In genomic region chr21:45574691-45575090, GRCh38 we compare ENCODE assay signal across 27 cellular contexts. TPM values are rescaled to one million over a fixed set of nuclear protein-coding genes. Genes with fewer than 3 reads are reported as not detected.
DNase-seq lines count a peak whose midpoint lies in the region; ATAC-seq and TF ChIP-seq lines count a peak whose summit lies in the region.
"Had no signal": no experiment of that assay in that cellular context is flagged by ENCODE, and none has a peak within 500 bp of the region (broad histone marks: within the 10 kb centered on the region; RNA-seq: fewer than 3 reads in every experiment).

No MANE protein-coding gene starts in this region.

- H3K4me2 ChIP-seq in neural progenitor cell, result peak overlapping the region; percentile 18

- CTCF ChIA-PET in naive thymus-derived CD4-positive, alpha-beta T cell (lab: Charles Lee), result no interaction called here

- peaks cover 19% of the 10 kb centered on the region for H3K27me3 Mint-ChIP-seq in neural progenitor cell (ENCODE audit: insufficient read depth, low read depth)
- peaks cover 0 to 5% (median 0%) of the 10 kb centered on the region in 5 donors for H3K27me3 Mint-ChIP-seq in naive thymus-derived CD4-positive, alpha-beta T cell
- H3K27me3 Mint-ChIP-seq in activated T-cell treated with anti-CD3 and anti-CD28 coated beads, Interleukin-2, amount 50 U/mL, for 24 hours, result no peaks in the 10 kb centered on the region

- H2AFZ ChIP-seq in neural progenitor cell (replicated peaks), result peak overlapping the region; percentile 53

- no peaks in the 10 kb centered on the region for H3K79me2 ChIP-seq in neural progenitor cell (ENCODE audit: low read depth)

- H3K27ac ChIP-seq in heart right ventricle (no peak overlapping the region), cingulate gyrus (ENCODE audit: low read depth, low read length) (peak overlapping the region; percentile 39), neural progenitor cell (no peak overlapping the region), upper lobe of right lung (no peak overlapping the region)
- no peak overlapping the region for H3K27ac ChIP-seq in naive thymus-derived CD4-positive, alpha-beta T cell (ENCODE audit: low read depth, low read length)
- H3K27ac ChIP-seq: esophagus squamous epithelium, foreskin keratinocyte, VCaP had no signal

- no peaks in the 10 kb centered on the region for H3K36me3 ChIP-seq in heart right ventricle
- no peaks in the 10 kb centered on the region for H3K36me3 ChIP-seq in neural progenitor cell
- H3K36me3 ChIP-seq in upper lobe of right lung, result no peaks in the 10 kb centered on the region
- no peaks in the 10 kb centered on the region for H3K36me3 ChIP-seq in naive thymus-derived CD4-positive, alpha-beta T cell (ENCODE audit: control insufficient read depth in 2 of 3, insufficient read depth in 3 of 3, low read length in 3 of 3)
- H3K36me3 ChIP-seq: BE2C, esophagus squamous epithelium had no signal

- no peaks in the 10 kb centered on the region for H3K36me3 Mint-ChIP-seq in neural progenitor cell
- no peaks in the 10 kb centered on the region for H3K36me3 Mint-ChIP-seq in naive thymus-derived CD4-positive, alpha-beta T cell
- no peaks in the 10 kb centered on the region for H3K36me3 Mint-ChIP-seq in activated T-cell treated with anti-CD3 and anti-CD28 coated beads, Interleukin-2, amount 50 U/mL, for 24 hours (ENCODE audit: low read depth)
- H3K36me3 Mint-ChIP-seq: memory B cell had no signal

- POLR2A ChIA-PET in naive thymus-derived CD4-positive, alpha-beta T cell (lab: Charles Lee), result no interaction called here

- peaks cover 3% of the 10 kb centered on the region for H3K9me3 Mint-ChIP-seq in neural progenitor cell
- H3K9me3 Mint-ChIP-seq in naive thymus-derived CD4-positive, alpha-beta T cell, result no peaks in the 10 kb centered on the region
- no peaks in the 10 kb centered on the region for H3K9me3 Mint-ChIP-seq in activated T-cell treated with anti-CD3 and anti-CD28 coated beads, Interleukin-2, amount 50 U/mL, for 24 hours
- H3K9me3 Mint-ChIP-seq: activated CD4-positive, alpha-beta T cell treated with anti-CD3 and anti-CD28 coated beads, Interleukin-2, amount 10 ng/mL, durations not matched to agents 24 days and 14 days; activated T-cell treated with anti-CD3 and anti-CD28 coated beads, Interleukin-2, amount 50 U/mL, for 72 hours; memory B cell had no signal

- H3K4me1 Mint-ChIP-seq in neural progenitor cell, result peaks cover 40% of the 10 kb centered on the region
- peaks cover 0 to 4% (median 0%) of the 10 kb centered on the region in 7 donors for H3K4me1 Mint-ChIP-seq in naive thymus-derived CD4-positive, alpha-beta T cell
- H3K4me1 Mint-ChIP-seq in activated T-cell treated with anti-CD3 and anti-CD28 coated beads, Interleukin-2, amount 50 U/mL, for 24 hours (ENCODE audit: low read depth), result no peaks in the 10 kb centered on the region
- H3K4me1 Mint-ChIP-seq: activated CD4-positive, alpha-beta T cell treated with anti-CD3 and anti-CD28 coated beads, Interleukin-2, amount 10 ng/mL, durations not matched to agents 24 days and 14 days had no signal

- intact Hi-C loops in left ventricle myocardium superior (cut with micrococcal nuclease), result no loop called here
- intact Hi-C loops in heart right ventricle (cut with DNase I), result no loop called here
- intact Hi-C loops in upper lobe of right lung (cut with DNase I), result no loop called here
- intact Hi-C loops in naive thymus-derived CD4-positive, alpha-beta T cell (cut with micrococcal nuclease), result no loop called here

- 66 to 75% methylated on average over 14 of the region's 14 CpGs for WGBS in heart right ventricle, 2 donors

- H3K4me3 Mint-ChIP-seq in neural progenitor cell, result no peak overlapping the region
- H3K4me3 Mint-ChIP-seq in naive thymus-derived CD4-positive, alpha-beta T cell, result no peak overlapping the region
- H3K4me3 Mint-ChIP-seq in activated T-cell treated with anti-CD3 and anti-CD28 coated beads, Interleukin-2, amount 50 U/mL, for 24 hours, result no peak overlapping the region
- H3K4me3 Mint-ChIP-seq: activated CD4-positive, alpha-beta T cell treated with anti-CD3 and anti-CD28 coated beads, Interleukin-2, amount 10 ng/mL, durations not matched to agents 24 days and 14 days; activated T-cell treated with anti-CD3 and anti-CD28 coated beads, Interleukin-2, amount 50 U/mL, for 72 hours; memory B cell had no signal

- no peaks in the 10 kb centered on the region for H3K9me3 ChIP-seq in heart right ventricle
- no peaks in the 10 kb centered on the region for H3K9me3 ChIP-seq in neural progenitor cell (ENCODE audit: low read depth)
- H3K9me3 ChIP-seq in upper lobe of right lung, result no peaks in the 10 kb centered on the region
- no peaks in the 10 kb centered on the region for H3K9me3 ChIP-seq in naive thymus-derived CD4-positive, alpha-beta T cell (ENCODE audit: control insufficient read depth in 2 of 3, low read length in 3 of 3)
- H3K9me3 ChIP-seq: BE2C, esophagus squamous epithelium had no signal

- ATAC-seq in left ventricle myocardium superior (no peak), heart right ventricle (no peak), upper lobe of right lung (no peak), GM18870 (IDR thresholded peaks at IDR 0.05; ENCODE audit: unreplicated experiment) (no peak)
- ATAC-seq in naive thymus-derived CD4-positive, alpha-beta T cell, result no peak
- ATAC-seq: activated T-cell treated with anti-CD3 and anti-CD28 coated beads, Interleukin-2, amount 50 U/mL, for 72 hours; foreskin keratinocyte; GM12878; HCT116 had no signal

- TF ChIP-seq CTCF in heart right ventricle (IDR thresholded peaks at IDR 0.05), result no peak
- no peak for TF ChIP-seq CTCF in neural progenitor cell (IDR thresholded peaks at IDR 0.05)
- no peak for TF ChIP-seq CTCF in upper lobe of right lung (IDR thresholded peaks at IDR 0.05)

- no peaks in the 10 kb centered on the region for H4K20me1 ChIP-seq in neural progenitor cell (ENCODE audit: low read depth)

- H3K27me3 ChIP-seq in heart right ventricle (peaks cover 0 to 53% (median 15%) of the 10 kb centered on the region in 7 donors), neural progenitor cell (no peaks in the 10 kb centered on the region), upper lobe of right lung (peaks cover 8% of the 10 kb centered on the region)
- H3K27me3 ChIP-seq in naive thymus-derived CD4-positive, alpha-beta T cell (ENCODE audit: control insufficient read depth in 2 of 2, insufficient read depth in 2 of 2, low read length in 2 of 2), result no peaks in the 10 kb centered on the region
- H3K27me3 ChIP-seq: BE2C had no signal

- H3K9ac ChIP-seq in neural progenitor cell, result no peak overlapping the region

- H3K27ac Mint-ChIP-seq in neural progenitor cell, result no peak overlapping the region
- no peak overlapping the region for H3K27ac Mint-ChIP-seq in naive thymus-derived CD4-positive, alpha-beta T cell
- H3K27ac Mint-ChIP-seq in activated T-cell treated with anti-CD3 and anti-CD28 coated beads, Interleukin-2, amount 50 U/mL, for 24 hours, result no peak overlapping the region
- H3K27ac Mint-ChIP-seq: activated CD4-positive, alpha-beta T cell treated with anti-CD3 and anti-CD28 coated beads, Interleukin-2, amount 10 ng/mL, durations not matched to agents 24 days and 14 days; activated T-cell treated with anti-CD3 and anti-CD28 coated beads, Interleukin-2, amount 50 U/mL, for 72 hours; memory B cell had no signal

- H3K4me3 ChIP-seq in heart right ventricle (no peak overlapping the region), neural progenitor cell (no peak overlapping the region), upper lobe of right lung (no peak overlapping the region)
- no peak overlapping the region for H3K4me3 ChIP-seq in naive thymus-derived CD4-positive, alpha-beta T cell (ENCODE audit: low read length)
- H3K4me3 ChIP-seq: esophagus squamous epithelium, GM12878 had no signal

- DNase-seq in left ventricle myocardium superior (peak; percentile 35), heart right ventricle (no peak), neural progenitor cell (ENCODE audit: low spot score) (no peak), upper lobe of right lung (peak; percentile 54)
- DNase-seq in naive thymus-derived CD4-positive, alpha-beta T cell, result no peak
- no peak for DNase-seq in activated T-cell treated with anti-CD3 and anti-CD28 coated beads, Interleukin-2, amount 50 U/mL, for 24 hours
- DNase-seq: ACHN; activated CD4-positive, alpha-beta T cell treated with anti-CD3 and anti-CD28 coated beads, Interleukin-2, amount 10 ng/mL, durations not matched to agents 24 days and 14 days; activated T-cell treated with anti-CD3 and anti-CD28 coated beads, Interleukin-2, amount 50 U/mL, for 72 hours; BE2C; DMS 273 treated with DMSO at 0.1 percent for 48 hours; EL; esophagus squamous epithelium; foreskin keratinocyte; MV-4-11; NCI-H1436 treated with DMSO at 0.1 percent for 48 hours; SHP77; stimulated activated CD4-positive, alpha-beta T cell treated with anti-CD3 and anti-CD28 coated beads, Interleukin-12 subunit alpha, Interleukin-12 subunit beta, amount 100 ng/mL, for 4 hours; stimulated activated CD4-positive, alpha-beta T cell treated with anti-CD3 and anti-CD28 coated beads, Interleukin-4, amount 100 ng/mL, for 1 hour; T-helper 9 cell; trophoblast cell had no signal

- H3K4me1 ChIP-seq in heart right ventricle (no peaks in the 10 kb centered on the region), neural progenitor cell (peaks cover 19% of the 10 kb centered on the region), upper lobe of right lung (no peaks in the 10 kb centered on the region)
- H3K4me1 ChIP-seq in naive thymus-derived CD4-positive, alpha-beta T cell (ENCODE audit: control insufficient read depth in 2 of 2, insufficient read depth in 2 of 2, low read length in 2 of 2), result no peaks in the 10 kb centered on the region
- H3K4me1 ChIP-seq: foreskin keratinocyte had no signal

- peaks cover 8% of the 10 kb centered on the region for H3F3A ChIP-seq in neural progenitor cell (ENCODE audit: low read depth)

RNA-seq across cellular contexts. Expression of gene SLC19A1, which starts 32.5 kb away (rescaled TPM):
- total RNA-seq in left ventricle myocardium superior, result 7.6 TPM
- 1 to 10 TPM; 1.5 to 8.5 (median 3.5) TPM for total RNA-seq in heart right ventricle
- polyA plus RNA-seq in heart right ventricle, result 1 to 10 TPM; 3.8 to 7.2 TPM
- total RNA-seq in neural progenitor cell (ENCODE audit: low replicate concordance), result 7.7 and 17.3 TPM in 2 replicates
- 39.3 TPM for total RNA-seq in upper lobe of right lung
- 10 to 100 TPM; 10.5 to 49.1 (median 21.6) TPM for total RNA-seq in naive thymus-derived CD4-positive, alpha-beta T cell
- polyA plus RNA-seq in naive thymus-derived CD4-positive, alpha-beta T cell, result 10 to 100 TPM; 11.7 to 15.6 TPM

Comparison
In these comparisons a context has a peak if more than half of its experiments do, and no peak if none do; other contexts are left out.
1. DNase-seq: peak in left ventricle myocardium superior (single experiment) and upper lobe of right lung (single experiment); none in heart right ventricle (0 of 2), neural progenitor cell (single experiment), naive thymus-derived CD4-positive, alpha-beta T cell (0 of 9) and activated T-cell treated with anti-CD3 and anti-CD28 coated beads, Interleukin-2, amount 50 U/mL, for 24 hours (single experiment).